9 cellular contexts compared by ENCODE assay signal in the genomic region with DNA sequence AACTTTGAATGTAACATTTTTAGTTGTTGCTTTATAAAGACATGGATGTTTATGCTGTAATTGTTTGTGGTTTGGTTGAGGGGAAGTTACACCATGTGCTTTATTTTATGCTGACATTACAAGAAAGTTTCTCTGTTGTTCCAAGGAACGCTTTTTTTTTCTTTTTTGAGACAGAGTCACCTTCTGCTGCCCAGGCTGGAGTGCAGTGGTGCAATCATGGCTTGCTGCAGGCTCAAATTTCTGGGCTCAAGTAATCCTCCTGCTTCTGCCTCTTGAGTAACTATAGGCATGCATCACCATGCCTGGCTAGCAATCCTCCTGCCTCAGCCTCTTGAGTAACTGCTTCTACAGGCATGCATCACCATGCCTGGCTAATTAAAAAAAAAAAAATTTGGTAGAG. TPM values are rescaled to one million over a fixed set of nuclear protein-coding genes. Genes with fewer than 3 reads are reported as not detected.
DNase-seq lines count a peak whose midpoint lies in the region; ATAC-seq and TF ChIP-seq lines count a peak whose summit lies in the region.
"Had no signal": no experiment of that assay in that cellular context is flagged by ENCODE, and none has a peak within 500 bp of the region (broad histone marks: within the 10 kb centered on the region; RNA-seq: fewer than 3 reads in every experiment).

No MANE protein-coding gene starts in this region.

- 35 to 64% (median 59%) methylated on average over 1 of the region's 1 CpG for WGBS in heart left ventricle, 4 donors
- WGBS in smooth muscle cell (ENCODE audit: low lambda C conversion rate): 41% methylated on average over 1 of the region's 1 CpG

- H3K36me3 ChIP-seq in heart left ventricle: no peaks in the 10 kb centered on the region
- H3K36me3 ChIP-seq in smooth muscle cell (ENCODE audit: low read depth): no peaks in the 10 kb centered on the region

- DNase-seq in HFFc6: peak; percentile 83
- DNase-seq in UCSD-AML1 (lab: John Stamatoyannopoulos, UW; ENCODE audit: unreplicated experiment): peak; percentile 23
- peak in 3 of 5 donors; percentile 43 to 71 (median 65) for DNase-seq in heart left ventricle
- DNase-seq in smooth muscle cell (lab: John Stamatoyannopoulos, UW; ENCODE audit: unreplicated experiment): no peak
- no peak for DNase-seq in activated T-cell treated with anti-CD3 and anti-CD28 coated beads, Interleukin-2, amount 50 U/mL, for 24 hours
- DNase-seq in NAMALWA (ENCODE audit: low spot score): no peak
- DNase-seq in NCI-H345 (lab: John Stamatoyannopoulos, UW): no peak
- DNase-seq in NCI-H69 (lab: John Stamatoyannopoulos, UW): no peak
- DNase-seq: stimulated activated CD4-positive, alpha-beta T cell treated with anti-CD3 and anti-CD28 coated beads, Interleukin-4, amount 100 ng/mL, for 1 hour had no signal

- peak in 3 of 4 donors; percentile 69 to 92 (median 82) for ATAC-seq in heart left ventricle

- peak overlapping the region; percentile 57; the same call in 1 of the 2 replicates for H3K27ac Mint-ChIP-seq in HFFc6
- H3K27ac Mint-ChIP-seq in activated T-cell treated with anti-CD3 and anti-CD28 coated beads, Interleukin-2, amount 50 U/mL, for 24 hours: no peak overlapping the region

- TF ChIP-seq POLR2A in heart left ventricle (IDR thresholded peaks at IDR 0.05): no peak

- H3K9me3 Mint-ChIP-seq in HFFc6: no peaks in the 10 kb centered on the region
- peaks cover 5% of the 10 kb centered on the region for H3K9me3 Mint-ChIP-seq in activated T-cell treated with anti-CD3 and anti-CD28 coated beads, Interleukin-2, amount 50 U/mL, for 24 hours

- no peaks in the 10 kb centered on the region for H3K79me2 ChIP-seq in smooth muscle cell (ENCODE audit: low read depth)

- H3K4me1 ChIP-seq in heart left ventricle (peaks cover 0 to 68% (median 10%) of the 10 kb centered on the region in 12 donors), smooth muscle cell (ENCODE audit: low read depth) (no peaks in the 10 kb centered on the region)

- H3K27me3 Mint-ChIP-seq in HFFc6 (ENCODE audit: insufficient read depth): no peaks in the 10 kb centered on the region; the same call in 1 of the 2 replicates
- no peaks in the 10 kb centered on the region for H3K27me3 Mint-ChIP-seq in activated T-cell treated with anti-CD3 and anti-CD28 coated beads, Interleukin-2, amount 50 U/mL, for 24 hours

- no peak overlapping the region for H3K4me3 ChIP-seq in heart left ventricle
- H3K4me3 ChIP-seq in smooth muscle cell: no peak overlapping the region

- H3K27ac ChIP-seq in heart left ventricle (peak overlapping the region in 1 of 12 donors; percentile 87), smooth muscle cell (ENCODE audit: low read depth) (peak overlapping the region; percentile 70)

- H3K27me3 ChIP-seq in heart left ventricle: no peaks in the 10 kb centered on the region
- no peaks in the 10 kb centered on the region for H3K27me3 ChIP-seq in smooth muscle cell (ENCODE audit: low read depth)

- peaks cover 0 to 10% (median 0%) of the 10 kb centered on the region in 12 donors for H3K9me3 ChIP-seq in heart left ventricle
- no peaks in the 10 kb centered on the region for H3K9me3 ChIP-seq in smooth muscle cell (replicated peaks; ENCODE audit: low read depth)

- H3K4me2 ChIP-seq in smooth muscle cell: peak overlapping the region; percentile 58

- TF ChIP-seq CTCF in HFFc6 (IDR thresholded peaks at IDR 0.05) (no peak), heart left ventricle (IDR thresholded peaks at IDR 0.05) (no peak), smooth muscle cell (IDR thresholded peaks at IDR 0.05; ENCODE audit: borderline replicate concordance, insufficient read depth, poor library complexity, severe bottlenecking) (no peak)

- H3F3A ChIP-seq in smooth muscle cell (ENCODE audit: low read depth): peaks cover 22% of the 10 kb centered on the region

- H3K4me3 Mint-ChIP-seq in HFFc6: no peak overlapping the region
- no peak overlapping the region for H3K4me3 Mint-ChIP-seq in activated T-cell treated with anti-CD3 and anti-CD28 coated beads, Interleukin-2, amount 50 U/mL, for 24 hours

- no peak overlapping the region for H2AFZ ChIP-seq in smooth muscle cell (ENCODE audit: low read depth)

- H4K20me1 ChIP-seq in smooth muscle cell (ENCODE audit: low read depth): no peaks in the 10 kb centered on the region

- intact Hi-C loops in heart left ventricle (cut with DNase I): no loop called here

- no peak overlapping the region for H3K9ac ChIP-seq in smooth muscle cell (ENCODE audit: low read depth)

- 0 out of 2 replicates have a peak, but pooled peaks cover 4% of the 10 kb centered on the region for H3K36me3 Mint-ChIP-seq in HFFc6 (ENCODE audit: low read depth)
- H3K36me3 Mint-ChIP-seq in activated T-cell treated with anti-CD3 and anti-CD28 coated beads, Interleukin-2, amount 50 U/mL, for 24 hours (ENCODE audit: low read depth): no peaks in the 10 kb centered on the region

- H3K4me1 Mint-ChIP-seq in HFFc6 (ENCODE audit: low read depth): peaks cover 70% of the 10 kb centered on the region
- H3K4me1 Mint-ChIP-seq in activated T-cell treated with anti-CD3 and anti-CD28 coated beads, Interleukin-2, amount 50 U/mL, for 24 hours (ENCODE audit: low read depth): peaks cover 10% of the 10 kb centered on the region

RNA-seq across cellular contexts. Expression of a gene that starts 21.0 kb away (rescaled TPM):
- 10 to 100 TPM; 24.1 to 29.0 (median 26.1) TPM for total RNA-seq in HFFc6 (2021; fragmentation: NEBNext Ultra II Directional; extraction: Animal tissue kit (Norgen Biotek cat#: 25700))
- total RNA-seq in heart left ventricle: 100 to 1,000 TPM in 3 of 9 donors, 10 to 100 TPM in 6; 68.6 to 152 (median 79.2) TPM
- polyA plus RNA-seq in heart left ventricle: 10 to 100 TPM; 75.4 to 90.9 TPM
- 83.7 and 88.3 TPM in 2 replicates for total RNA-seq in smooth muscle cell
- 51.1 and 61.1 TPM in 2 replicates for polyA plus RNA-seq in smooth muscle cell

Comparison
In these comparisons a context has a peak if more than half of its experiments do, and no peak if none do; other contexts are left out.
1. DNase-seq: peak in HFFc6 (single experiment), UCSD-AML1 (single experiment) and heart left ventricle (3 of 5); none in smooth muscle cell (single experiment), activated T-cell treated with anti-CD3 and anti-CD28 coated beads, Interleukin-2, amount 50 U/mL, for 24 hours (single experiment), NAMALWA (single experiment), NCI-H345 (single experiment) and NCI-H69 (single experiment).